26 cellular contexts compared by ENCODE assay signal in genomic region chr3:25292604-25293003, GRCh38.
A peak's percentile ranks its signal among the peaks of the same experiment; 100 is the strongest.
DNase-seq lines count a peak whose midpoint lies in the region.
"Had no signal": no experiment of that assay in that cellular context is flagged by ENCODE, and none has a peak within 500 bp of the region (broad histone marks: within the 10 kb centered on the region; RNA-seq: fewer than 3 reads in every experiment).

No MANE protein-coding gene starts in this region.

- no peaks in the 10 kb centered on the region for H3K79me2 ChIP-seq in mesendoderm (ENCODE audit: control insufficient read depth, insufficient read depth, low read length)

- H4K5ac ChIP-seq in mesendoderm (ENCODE audit: low read length): no peak overlapping the region

- no peak overlapping the region for H4K8ac ChIP-seq in mesendoderm (ENCODE audit: low read depth, low read length)

- no peak overlapping the region for H2AK5ac ChIP-seq in mesendoderm (ENCODE audit: low read length)

- H2BK15ac ChIP-seq in mesendoderm (replicated peaks; ENCODE audit: low read depth): no peak overlapping the region

- H3K79me1 ChIP-seq in mesendoderm (ENCODE audit: low read length): no peaks in the 10 kb centered on the region

- H3K36me3 ChIP-seq in ectodermal cell (ENCODE audit: control insufficient read depth, insufficient read depth, low read length) (no peaks in the 10 kb centered on the region), mesendoderm (ENCODE audit: control insufficient read depth, insufficient read depth, low read length) (no peaks in the 10 kb centered on the region), urinary bladder (ENCODE audit: insufficient read depth) (no peaks in the 10 kb centered on the region)
- H3K36me3 ChIP-seq: BLaER1 treated with 17β-estradiol and CSF1 and Interleukin-3, amounts not matched to agents 10 nM and 100 nM; sigmoid colon; tibial artery had no signal

- no peaks in the 10 kb centered on the region for H3K9me3 ChIP-seq in ectodermal cell (ENCODE audit: control insufficient read depth, low read length)
- H3K9me3 ChIP-seq: psoas muscle, sigmoid colon, tibial artery had no signal

- no peak overlapping the region for H3K4ac ChIP-seq in mesendoderm (ENCODE audit: low read depth, low read length)

- no peak overlapping the region for H3K4me2 ChIP-seq in mesendoderm (ENCODE audit: low read length)
- H3K4me2 ChIP-seq: BLaER1 treated with 17β-estradiol and CSF1 and Interleukin-3, amounts not matched to agents 10 nM and 100 nM had no signal

- H3K27me3 ChIP-seq in ectodermal cell (ENCODE audit: control insufficient read depth, insufficient read depth, low read length, poor library complexity, severe bottlenecking) (no peaks in the 10 kb centered on the region), mesendoderm (ENCODE audit: insufficient read depth, low read length, poor library complexity) (no peaks in the 10 kb centered on the region)
- H3K27me3 ChIP-seq: BLaER1 treated with 17β-estradiol and CSF1 and Interleukin-3, amounts not matched to agents 10 nM and 100 nM; sigmoid colon; tibial artery had no signal

- no peak overlapping the region for H3K23ac ChIP-seq in mesendoderm (ENCODE audit: low read length)

- H3K56ac ChIP-seq in mesendoderm (ENCODE audit: low read length): no peak overlapping the region

- H3K4me3 ChIP-seq in ectodermal cell (ENCODE audit: insufficient read depth, low read depth, low read length): no peak overlapping the region
- no peak overlapping the region for H3K4me3 ChIP-seq in mesendoderm (ENCODE audit: low read length)
- no peak overlapping the region for H3K4me3 ChIP-seq in urinary bladder (ENCODE audit: low read depth, low read length)
- H3K4me3 ChIP-seq: BLaER1 treated with 17β-estradiol and CSF1 and Interleukin-3, amounts not matched to agents 10 nM and 100 nM; psoas muscle; sigmoid colon; tibial artery had no signal

- H3K4me1 ChIP-seq in ectodermal cell (ENCODE audit: control insufficient read depth, insufficient read depth, low read length) (peaks cover 47% of the 10 kb centered on the region), mesendoderm (ENCODE audit: control insufficient read depth, low read depth, low read length) (peaks cover 6% of the 10 kb centered on the region), urinary bladder (ENCODE audit: insufficient read depth) (no peaks in the 10 kb centered on the region)
- H3K4me1 ChIP-seq: psoas muscle, tibial artery had no signal

- H3K9ac ChIP-seq in mesendoderm (ENCODE audit: low read length): no peak overlapping the region
- H3K9ac ChIP-seq: BLaER1 treated with 17β-estradiol and CSF1 and Interleukin-3, amounts not matched to agents 10 nM and 100 nM had no signal

- peak overlapping the region; percentile 56 for H2BK120ac ChIP-seq in mesendoderm (ENCODE audit: low read depth, low read length)

- H2BK5ac ChIP-seq in mesendoderm (ENCODE audit: low read length): no peak overlapping the region

- 84 to 87% methylated on average over 6 of the region's 6 CpGs for whole genome bisulfite sequencing in ectodermal cell, 2 experiments
- WGBS in mesendoderm (ENCODE audit: extremely low coverage, insufficient coverage, low lambda C conversion rate): no CpG with 5 or more reads among the region's 6 CpGs
- WGBS in urinary bladder: 80% methylated on average over 6 of the region's 6 CpGs

- peak overlapping the region; percentile 60 for H3K18ac ChIP-seq in mesendoderm (ENCODE audit: low read length)

- intact Hi-C loops in posterior vena cava (cut with DNase I): no loop called here

- DNase-seq in DMS79 treated with DMSO at 0.1 percent for 48 hours (lab: John Stamatoyannopoulos, UW) (peak; percentile 2), DMS79 (lab: John Stamatoyannopoulos, UW) (no peak), mesendoderm (no peak), caudate nucleus (lab: John Stamatoyannopoulos, UW) (no peak), NCI-H2029 (lab: John Stamatoyannopoulos, UW) (no peak), posterior vena cava (ENCODE audit: low spot score) (no peak)
- DNase-seq: activated CD4-positive, alpha-beta memory T cell treated with anti-CD3 and anti-CD28 coated beads, Interleukin-2, amount 10 ng/mL, durations not matched to agents 7 days and 5 days; activated CD8-positive, alpha-beta memory T cell treated with anti-CD3 and anti-CD28 coated beads, Interleukin-2, amount 50 U/mL, for 4 hours; activated naive CD4-positive, alpha-beta T cell; activated naive CD8-positive, alpha-beta T cell treated with anti-CD3 and anti-CD28 coated beads, Interleukin-2, amount 50 U/mL, for 24 hours; DMS53; GDM1; Kasumi-1; NCI-H187; NCI-H524; NK-92 treated with Interleukin-12 subunit alpha and Interleukin-12 subunit beta, amount 100 ng/mL, for 24 hours; PC-3; psoas muscle; Right ventricle myocardium superior; sigmoid colon; stimulated activated CD4-positive, alpha-beta T cell treated with anti-CD3 and anti-CD28 coated beads, Interleukin-4, amount 100 ng/mL, for 24 hours; tibial artery had no signal

- H3K27ac ChIP-seq in ectodermal cell (ENCODE audit: insufficient read depth, low read depth, low read length, poor library complexity, severe bottlenecking): peak overlapping the region; percentile 87
- H3K27ac ChIP-seq in mesendoderm (ENCODE audit: low read depth, low read length): no peak overlapping the region
- H3K27ac ChIP-seq in urinary bladder (ENCODE audit: low read depth): peak overlapping the region; percentile 56
- H3K27ac ChIP-seq in caudate nucleus (ENCODE audit: low read depth, low read length): no peak overlapping the region
- H3K27ac ChIP-seq: 22Rv1; BLaER1 treated with 17β-estradiol and CSF1 and Interleukin-3, amounts not matched to agents 10 nM and 100 nM; psoas muscle; sigmoid colon; tibial artery had no signal

Comparison
In these comparisons a context has a peak if more than half of its experiments do, and no peak if none do; other contexts are left out.
1. H3K27ac ChIP-seq: peak in ectodermal cell (single experiment) and urinary bladder (single experiment); none in mesendoderm (single experiment) and caudate nucleus (single experiment).